Comparison of ENCODE assay signal across 1 cellular context in genomic region chr10:33217854-33218253, GRCh38.
TF ChIP-seq lines count a peak whose summit lies in the region.

No MANE protein-coding gene starts in this region.

TF ChIP-seq in IMR-90, 13 proteins besides CTCF, POLR2A, EP300 and RAD21 (continued from another document):
- no peak for TF ChIP-seq CHD1 (IDR thresholded peaks at IDR 0.05; ENCODE audit: low read depth, low read length)
- TF ChIP-seq MXI1 (IDR thresholded peaks at IDR 0.05; ENCODE audit: borderline replicate concordance, low read depth, low read length), result no peak
- no peak for TF ChIP-seq MAFK (IDR thresholded peaks at IDR 0.05; ENCODE audit: low read depth, low read length)
- TF ChIP-seq MAZ (IDR thresholded peaks at IDR 0.05; ENCODE audit: borderline replicate concordance, low read depth, low read length), result no peak
- TF ChIP-seq BHLHE40 (IDR thresholded peaks at IDR 0.05; ENCODE audit: low read depth, low read length), result no peak
TF ChIP-seq in IMR-90: peak in this region for 0.
